1 cellular context compared by ENCODE assay signal in the genomic region with DNA sequence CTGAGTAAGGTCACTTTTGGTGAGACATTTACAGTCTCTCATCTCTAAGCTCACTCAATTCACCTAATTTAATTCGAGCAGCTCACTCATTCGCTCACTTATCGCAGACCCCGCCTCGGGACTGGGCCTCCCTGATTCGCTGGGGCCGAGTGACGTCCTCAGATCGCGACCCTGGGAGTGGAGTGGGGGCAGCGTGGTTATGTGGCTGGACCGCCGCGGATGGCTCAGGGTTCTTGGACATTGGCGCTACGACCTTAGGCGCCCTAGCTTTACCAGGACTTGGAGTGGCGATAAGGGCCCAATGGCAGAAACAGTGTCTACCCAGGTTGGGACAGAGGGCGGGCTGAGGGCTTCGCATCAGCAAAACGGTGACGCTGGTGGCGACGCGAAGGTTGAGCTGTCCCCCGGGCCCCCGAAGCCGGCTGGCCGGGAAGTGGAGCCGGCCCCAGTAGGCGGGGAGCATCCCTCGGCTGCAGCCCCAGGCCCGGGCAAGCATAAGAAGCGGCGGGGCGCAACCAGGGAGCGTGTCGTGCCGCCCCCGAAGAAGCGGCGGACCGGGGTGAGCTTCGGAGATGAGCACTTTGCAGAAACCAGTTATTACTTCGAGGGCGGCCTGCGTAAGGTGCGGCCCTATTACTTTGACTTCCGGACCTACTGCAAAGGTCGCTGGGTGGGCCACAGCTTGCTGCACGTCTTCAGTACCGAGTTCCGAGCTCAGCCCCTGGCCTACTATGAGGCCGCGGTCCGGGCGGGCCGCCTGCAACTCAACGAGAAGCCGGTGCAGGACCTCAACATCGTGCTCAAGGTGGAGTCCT.
TF ChIP-seq lines count a peak whose summit lies in the region.

A gene with protein sequence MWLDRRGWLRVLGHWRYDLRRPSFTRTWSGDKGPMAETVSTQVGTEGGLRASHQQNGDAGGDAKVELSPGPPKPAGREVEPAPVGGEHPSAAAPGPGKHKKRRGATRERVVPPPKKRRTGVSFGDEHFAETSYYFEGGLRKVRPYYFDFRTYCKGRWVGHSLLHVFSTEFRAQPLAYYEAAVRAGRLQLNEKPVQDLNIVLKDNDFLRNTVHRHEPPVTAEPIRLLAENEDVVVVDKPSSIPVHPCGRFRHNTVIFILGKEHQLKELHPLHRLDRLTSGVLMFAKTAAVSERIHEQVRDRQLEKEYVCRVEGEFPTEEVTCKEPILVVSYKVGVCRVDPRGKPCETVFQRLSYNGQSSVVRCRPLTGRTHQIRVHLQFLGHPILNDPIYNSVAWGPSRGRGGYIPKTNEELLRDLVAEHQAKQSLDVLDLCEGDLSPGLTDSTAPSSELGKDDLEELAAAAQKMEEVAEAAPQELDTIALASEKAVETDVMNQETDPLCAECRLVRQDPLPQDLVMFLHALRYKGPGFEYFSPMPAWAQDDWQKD (plus strand): TSS at position 161 of the 815 bp plus-strand sequence. CDS start 39 bp downstream, at position 200.

TF ChIP-seq in HepG2, 621 proteins besides CTCF, POLR2A, EP300 and RAD21 (continued from another document and continues in another):
- TF ChIP-seq, protein P1, sequence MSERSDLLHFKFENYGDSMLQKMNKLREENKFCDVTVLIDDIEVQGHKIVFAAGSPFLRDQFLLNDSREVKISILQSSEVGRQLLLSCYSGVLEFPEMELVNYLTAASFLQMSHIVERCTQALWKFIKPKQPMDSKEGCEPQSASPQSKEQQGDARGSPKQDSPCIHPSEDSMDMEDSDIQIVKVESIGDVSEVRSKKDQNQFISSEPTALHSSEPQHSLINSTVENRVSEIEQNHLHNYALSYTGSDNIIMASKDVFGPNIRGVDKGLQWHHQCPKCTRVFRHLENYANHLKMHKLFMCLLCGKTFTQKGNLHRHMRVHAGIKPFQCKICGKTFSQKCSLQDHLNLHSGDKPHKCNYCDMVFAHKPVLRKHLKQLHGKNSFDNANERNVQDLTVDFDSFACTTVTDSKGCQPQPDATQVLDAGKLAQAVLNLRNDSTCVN (CRISPR knock-in tag; IDR thresholded peaks at IDR 0.05; ENCODE audit: borderline replicate concordance): peak; percentile 72; the same call in 1 of the 2 replicates
- TF ChIP-seq, protein P2, sequence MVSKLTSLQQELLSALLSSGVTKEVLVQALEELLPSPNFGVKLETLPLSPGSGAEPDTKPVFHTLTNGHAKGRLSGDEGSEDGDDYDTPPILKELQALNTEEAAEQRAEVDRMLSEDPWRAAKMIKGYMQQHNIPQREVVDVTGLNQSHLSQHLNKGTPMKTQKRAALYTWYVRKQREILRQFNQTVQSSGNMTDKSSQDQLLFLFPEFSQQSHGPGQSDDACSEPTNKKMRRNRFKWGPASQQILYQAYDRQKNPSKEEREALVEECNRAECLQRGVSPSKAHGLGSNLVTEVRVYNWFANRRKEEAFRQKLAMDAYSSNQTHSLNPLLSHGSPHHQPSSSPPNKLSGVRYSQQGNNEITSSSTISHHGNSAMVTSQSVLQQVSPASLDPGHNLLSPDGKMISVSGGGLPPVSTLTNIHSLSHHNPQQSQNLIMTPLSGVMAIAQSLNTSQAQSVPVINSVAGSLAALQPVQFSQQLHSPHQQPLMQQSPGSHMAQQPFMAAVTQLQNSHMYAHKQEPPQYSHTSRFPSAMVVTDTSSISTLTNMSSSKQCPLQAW (CRISPR knock-in tag; IDR thresholded peaks at IDR 0.05): 0 out of 2 replicates have a peak, but pooled peaks have one; percentile 16
- TF ChIP-seq, protein P3, sequence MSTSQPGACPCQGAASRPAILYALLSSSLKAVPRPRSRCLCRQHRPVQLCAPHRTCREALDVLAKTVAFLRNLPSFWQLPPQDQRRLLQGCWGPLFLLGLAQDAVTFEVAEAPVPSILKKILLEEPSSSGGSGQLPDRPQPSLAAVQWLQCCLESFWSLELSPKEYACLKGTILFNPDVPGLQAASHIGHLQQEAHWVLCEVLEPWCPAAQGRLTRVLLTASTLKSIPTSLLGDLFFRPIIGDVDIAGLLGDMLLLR (CRISPR knock-in tag; IDR thresholded peaks at IDR 0.05): peak; percentile 68; the same call in 1 of the 2 replicates
- TF ChIP-seq, protein P4, sequence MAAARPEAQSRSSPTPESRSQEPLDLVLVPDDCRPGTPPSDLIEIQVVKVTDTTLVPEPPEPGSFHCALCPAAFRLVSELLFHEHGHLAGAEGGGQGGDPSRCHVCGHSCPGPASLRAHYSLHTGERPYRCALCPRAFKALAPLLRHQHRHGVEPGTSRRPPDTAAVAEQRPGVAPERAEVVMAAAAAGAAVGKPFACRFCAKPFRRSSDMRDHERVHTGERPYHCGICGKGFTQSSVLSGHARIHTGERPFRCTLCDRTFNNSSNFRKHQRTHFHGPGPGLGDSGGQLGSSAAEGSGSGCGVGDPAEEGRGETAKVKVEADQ (CRISPR knock-in tag; IDR thresholded peaks at IDR 0.05; ENCODE audit: borderline replicate concordance): peak; percentile 81
- TF ChIP-seq RBFOX2 (IDR thresholded peaks at IDR 0.05; ENCODE audit: low read depth, low read length): peak; percentile 80
- peak; percentile 76 for TF ChIP-seq SP4 (CRISPR knock-in tag; IDR thresholded peaks at IDR 0.05)
- TF ChIP-seq ZNF468 (CRISPR knock-in tag; IDR thresholded peaks at IDR 0.05): no peak
- TF ChIP-seq ZNF225 (CRISPR knock-in tag; IDR thresholded peaks at IDR 0.05): 0 out of 2 replicates have a peak, but pooled peaks have one; percentile 21
- TF ChIP-seq HDAC1 (CRISPR knock-in tag; IDR thresholded peaks at IDR 0.05): peak; percentile 98
- peak; percentile 53 for TF ChIP-seq ZNF331 (CRISPR knock-in tag; IDR thresholded peaks at IDR 0.05)
- 0 out of 2 replicates have a peak, but pooled peaks have one; percentile 26 for TF ChIP-seq ZNF564 (CRISPR knock-in tag; IDR thresholded peaks at IDR 0.05)
- TF ChIP-seq ZFP1 (CRISPR knock-in tag; IDR thresholded peaks at IDR 0.05): 0 out of 2 replicates have a peak, but pooled peaks have one; percentile 25
- TF ChIP-seq, protein P5, sequence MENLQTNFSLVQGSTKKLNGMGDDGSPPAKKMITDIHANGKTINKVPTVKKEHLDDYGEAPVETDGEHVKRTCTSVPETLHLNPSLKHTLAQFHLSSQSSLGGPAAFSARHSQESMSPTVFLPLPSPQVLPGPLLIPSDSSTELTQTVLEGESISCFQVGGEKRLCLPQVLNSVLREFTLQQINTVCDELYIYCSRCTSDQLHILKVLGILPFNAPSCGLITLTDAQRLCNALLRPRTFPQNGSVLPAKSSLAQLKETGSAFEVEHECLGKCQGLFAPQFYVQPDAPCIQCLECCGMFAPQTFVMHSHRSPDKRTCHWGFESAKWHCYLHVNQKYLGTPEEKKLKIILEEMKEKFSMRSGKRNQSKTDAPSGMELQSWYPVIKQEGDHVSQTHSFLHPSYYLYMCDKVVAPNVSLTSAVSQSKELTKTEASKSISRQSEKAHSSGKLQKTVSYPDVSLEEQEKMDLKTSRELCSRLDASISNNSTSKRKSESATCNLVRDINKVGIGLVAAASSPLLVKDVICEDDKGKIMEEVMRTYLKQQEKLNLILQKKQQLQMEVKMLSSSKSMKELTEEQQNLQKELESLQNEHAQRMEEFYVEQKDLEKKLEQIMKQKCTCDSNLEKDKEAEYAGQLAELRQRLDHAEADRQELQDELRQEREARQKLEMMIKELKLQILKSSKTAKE (CRISPR knock-in tag; IDR thresholded peaks at IDR 0.05; ENCODE audit: borderline replicate concordance): no peak
- peak; percentile 85; the same call in 1 of the 2 replicates for TF ChIP-seq MYC (CRISPR knock-in tag; IDR thresholded peaks at IDR 0.05; ENCODE audit: borderline replicate concordance)
- no peak for TF ChIP-seq NONO (IDR thresholded peaks at IDR 0.05)
- peak; percentile 81 for TF ChIP-seq NONO (CRISPR knock-in tag; conservative IDR thresholded peaks at IDR 0.05)
- TF ChIP-seq, protein P6, sequence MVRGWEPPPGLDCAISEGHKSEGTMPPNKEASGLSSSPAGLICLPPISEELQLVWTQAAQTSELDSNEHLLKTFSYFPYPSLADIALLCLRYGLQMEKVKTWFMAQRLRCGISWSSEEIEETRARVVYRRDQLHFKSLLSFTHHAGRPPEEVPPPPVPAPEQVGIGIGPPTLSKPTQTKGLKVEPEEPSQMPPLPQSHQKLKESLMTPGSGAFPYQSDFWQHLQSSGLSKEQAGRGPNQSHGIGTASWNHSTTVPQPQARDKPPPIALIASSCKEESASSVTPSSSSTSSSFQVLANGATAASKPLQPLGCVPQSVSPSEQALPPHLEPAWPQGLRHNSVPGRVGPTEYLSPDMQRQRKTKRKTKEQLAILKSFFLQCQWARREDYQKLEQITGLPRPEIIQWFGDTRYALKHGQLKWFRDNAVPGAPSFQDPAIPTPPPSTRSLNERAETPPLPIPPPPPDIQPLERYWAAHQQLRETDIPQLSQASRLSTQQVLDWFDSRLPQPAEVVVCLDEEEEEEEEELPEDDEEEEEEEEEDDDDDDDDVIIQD (CRISPR knock-in tag; IDR thresholded peaks at IDR 0.05; ENCODE audit: low read depth): peak; percentile 50; the same call in 1 of the 2 replicates
- peak; percentile 4; the same call in 1 of the 2 replicates for TF ChIP-seq ZSCAN9 (CRISPR knock-in tag; IDR thresholded peaks at IDR 0.05; ENCODE audit: borderline replicate concordance)
- TF ChIP-seq, protein P7, sequence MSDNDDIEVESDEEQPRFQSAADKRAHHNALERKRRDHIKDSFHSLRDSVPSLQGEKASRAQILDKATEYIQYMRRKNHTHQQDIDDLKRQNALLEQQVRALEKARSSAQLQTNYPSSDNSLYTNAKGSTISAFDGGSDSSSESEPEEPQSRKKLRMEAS (IDR thresholded peaks at IDR 0.05): peak; percentile 94
- TF ChIP-seq PHF8 (CRISPR knock-in tag; IDR thresholded peaks at IDR 0.05): peak; percentile 92
- 0 out of 2 replicates have a peak, but pooled peaks have one; percentile 64 for TF ChIP-seq ZNF335 (CRISPR knock-in tag; IDR thresholded peaks at IDR 0.05)
- no peak for TF ChIP-seq ZNF12 (CRISPR knock-in tag; IDR thresholded peaks at IDR 0.05)
- TF ChIP-seq ZNF44 (CRISPR knock-in tag; IDR thresholded peaks at IDR 0.05): peak; percentile 77; the same call in 1 of the 2 replicates
- peak; percentile 39; the same call in 1 of the 2 replicates for TF ChIP-seq SIX4 (CRISPR knock-in tag; IDR thresholded peaks at IDR 0.05)
- peak; percentile 53; the same call in 1 of the 2 replicates for TF ChIP-seq FOXC1 (CRISPR knock-in tag; IDR thresholded peaks at IDR 0.05; ENCODE audit: borderline replicate concordance)
- no peak for TF ChIP-seq ZNF607 (CRISPR knock-in tag; IDR thresholded peaks at IDR 0.05; ENCODE audit: borderline replicate concordance)
- TF ChIP-seq, protein P8, sequence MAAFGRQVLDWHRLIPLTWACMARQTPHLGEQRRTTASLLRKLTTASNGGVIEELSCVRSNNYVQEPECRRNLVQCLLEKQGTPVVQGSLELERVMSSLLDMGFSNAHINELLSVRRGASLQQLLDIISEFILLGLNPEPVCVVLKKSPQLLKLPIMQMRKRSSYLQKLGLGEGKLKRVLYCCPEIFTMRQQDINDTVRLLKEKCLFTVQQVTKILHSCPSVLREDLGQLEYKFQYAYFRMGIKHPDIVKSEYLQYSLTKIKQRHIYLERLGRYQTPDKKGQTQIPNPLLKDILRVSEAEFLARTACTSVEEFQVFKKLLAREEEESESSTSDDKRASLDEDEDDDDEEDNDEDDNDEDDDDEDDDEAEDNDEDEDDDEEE (CRISPR knock-in tag; IDR thresholded peaks at IDR 0.05): peak; percentile 62; the same call in 1 of the 2 replicates
- TF ChIP-seq ZNF709 (CRISPR knock-in tag; IDR thresholded peaks at IDR 0.05): 0 out of 2 replicates have a peak, but pooled peaks have one; percentile 38
- TF ChIP-seq, protein P9, sequence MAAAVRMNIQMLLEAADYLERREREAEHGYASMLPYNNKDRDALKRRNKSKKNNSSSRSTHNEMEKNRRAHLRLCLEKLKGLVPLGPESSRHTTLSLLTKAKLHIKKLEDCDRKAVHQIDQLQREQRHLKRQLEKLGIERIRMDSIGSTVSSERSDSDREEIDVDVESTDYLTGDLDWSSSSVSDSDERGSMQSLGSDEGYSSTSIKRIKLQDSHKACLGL (CRISPR knock-in tag; IDR thresholded peaks at IDR 0.05): peak; percentile 77; the same call in 1 of the 2 replicates
- TF ChIP-seq FOXO1 (CRISPR knock-in tag; IDR thresholded peaks at IDR 0.05): 0 out of 2 replicates have a peak, but pooled peaks have one; percentile 46
- peak; percentile 98 for TF ChIP-seq KDM5A (IDR thresholded peaks at IDR 0.05; ENCODE audit: borderline replicate concordance, low read length)
- peak; percentile 47 for TF ChIP-seq ELF3 (CRISPR knock-in tag; IDR thresholded peaks at IDR 0.05)
- no peak for TF ChIP-seq MEIS1 (CRISPR knock-in tag; IDR thresholded peaks at IDR 0.05; ENCODE audit: borderline replicate concordance)
- peak; percentile 81 for TF ChIP-seq POLR2AphosphoS5 (IDR thresholded peaks at IDR 0.05; ENCODE audit: low read depth, low read length)
- TF ChIP-seq ZNF839 (CRISPR knock-in tag; IDR thresholded peaks at IDR 0.05; ENCODE audit: borderline replicate concordance): peak; percentile 80; the same call in 1 of the 2 replicates
